In the genomic region with DNA sequence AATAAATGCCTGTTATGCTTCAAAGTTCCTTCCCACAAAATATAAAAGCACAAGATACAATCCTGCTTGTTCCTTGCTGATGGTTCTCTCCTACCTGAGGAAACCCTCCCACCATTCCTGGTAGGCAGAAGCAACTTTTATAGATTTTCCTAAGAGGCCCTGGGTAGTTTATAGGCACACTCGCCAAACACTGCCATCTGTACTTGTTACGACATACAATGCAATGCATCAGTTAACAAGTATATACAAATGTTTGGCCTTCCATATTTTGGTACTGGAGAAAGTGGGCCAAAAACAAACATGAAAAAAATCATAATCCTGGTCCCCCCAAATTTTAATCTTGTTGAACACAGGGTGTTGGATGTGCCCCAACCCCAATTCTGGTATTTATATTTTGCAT, we compare ENCODE assay signal across 17 cellular contexts.
"Had no signal": no experiment of that assay in that cellular context is flagged by ENCODE, and none has a peak within 500 bp of the region (broad histone marks: within the 10 kb centered on the region; RNA-seq: fewer than 3 reads in every experiment).

No MANE protein-coding gene starts in this region.

- DNase-seq: activated CD4-positive, alpha-beta T cell treated with anti-CD3 and anti-CD28 coated beads for 48 hours; activated effector memory CD4-positive, alpha-beta T cell treated with Interleukin-2 at 50 U/mL for 16 hours; activated T-cell treated with anti-CD3 and anti-CD28 coated beads, Interleukin-2, amount 50 U/mL, for 24 hours; brain microvascular endothelial cell; dermis blood vessel endothelial cell; kidney; left ventricle myocardium inferior; mesendoderm; nephron progenitor cell; psoas muscle; stimulated activated CD4-positive, alpha-beta T cell treated with anti-CD3 and anti-CD28 coated beads, Interleukin-4, amount 100 ng/mL, for 1 hour; stimulated activated CD8-positive, alpha-beta memory T cell treated with anti-CD3 and anti-CD28 coated beads, Interleukin-4, amount 100 ng/mL, for 48 hours; upper lobe of left lung had no signal

- H3K4me1 Mint-ChIP-seq: nephron progenitor cell, WTC11 had no signal

- H3K27ac ChIP-seq: brain microvascular endothelial cell, left ventricle myocardium inferior, psoas muscle, upper lobe of left lung had no signal

- H3K9me3 Mint-ChIP-seq: activated naive CD4-positive, alpha-beta T cell treated with anti-CD3 and anti-CD28 coated beads, Interleukin-2, amount 50 U/mL, for 72 hours; activated T-cell treated with anti-CD3 and anti-CD28 coated beads, Interleukin-2, amount 50 U/mL, for 24 hours; nephron progenitor cell; stimulated activated naive CD8-positive, alpha-beta T cell treated with anti-CD3 and anti-CD28 coated beads, Interleukin-15, Interleukin-2, amounts not matched to agents 100 ng/mL and 50 ng/mL, for 24 hours; T-helper 1 cell treated with Interleukin-12 subunit alpha and Interleukin-12 subunit beta and Interleukin-4 antibody, amounts not matched to agents 30 μg/mL and 1 μg/mL, for 36 hours; WTC11 had no signal

- H3K27ac Mint-ChIP-seq: activated naive CD4-positive, alpha-beta T cell treated with anti-CD3 and anti-CD28 coated beads, Interleukin-2, amount 50 U/mL, for 72 hours; activated T-cell treated with anti-CD3 and anti-CD28 coated beads, Interleukin-2, amount 50 U/mL, for 24 hours; nephron progenitor cell; stimulated activated naive CD8-positive, alpha-beta T cell treated with anti-CD3 and anti-CD28 coated beads, Interleukin-15, Interleukin-2, amounts not matched to agents 100 ng/mL and 50 ng/mL, for 24 hours; T-helper 1 cell treated with Interleukin-12 subunit alpha and Interleukin-12 subunit beta and Interleukin-4 antibody, amounts not matched to agents 30 μg/mL and 1 μg/mL, for 36 hours; WTC11 had no signal

- ATAC-seq: activated naive CD4-positive, alpha-beta T cell treated with anti-CD3 and anti-CD28 coated beads, Interleukin-2, amount 50 U/mL, for 72 hours; psoas muscle; WTC11 had no signal

- H3K4me3 Mint-ChIP-seq: activated T-cell treated with anti-CD3 and anti-CD28 coated beads, Interleukin-2, amount 50 U/mL, for 24 hours; nephron progenitor cell; stimulated activated naive CD8-positive, alpha-beta T cell treated with anti-CD3 and anti-CD28 coated beads, Interleukin-15, Interleukin-2, amounts not matched to agents 100 ng/mL and 50 ng/mL, for 24 hours; T-helper 1 cell treated with Interleukin-12 subunit alpha and Interleukin-12 subunit beta and Interleukin-4 antibody, amounts not matched to agents 30 μg/mL and 1 μg/mL, for 36 hours; WTC11 had no signal

- H3K4me3 ChIP-seq: left ventricle myocardium inferior, psoas muscle, upper lobe of left lung had no signal

- H3K9me3 ChIP-seq: left ventricle myocardium inferior, psoas muscle, upper lobe of left lung had no signal

- H3K27me3 ChIP-seq: brain microvascular endothelial cell, upper lobe of left lung had no signal

- H3K4me1 ChIP-seq: left ventricle myocardium inferior, upper lobe of left lung had no signal

- H3K27me3 Mint-ChIP-seq: activated T-cell treated with anti-CD3 and anti-CD28 coated beads, Interleukin-2, amount 50 U/mL, for 24 hours; stimulated activated naive CD8-positive, alpha-beta T cell treated with anti-CD3 and anti-CD28 coated beads, Interleukin-15, Interleukin-2, amounts not matched to agents 100 ng/mL and 50 ng/mL, for 24 hours had no signal
